Comparison of ENCODE assay signal across 8 cellular contexts in genomic region chr3:10783360-10784346, GRCh38. TPM values are rescaled to one million over a fixed set of nuclear protein-coding genes. Genes with fewer than 3 reads are reported as not detected.
DNase-seq lines count a peak whose midpoint lies in the region; ATAC-seq lines count a peak whose summit lies in the region.

No MANE protein-coding gene starts in this region.

- H3K27ac Mint-ChIP-seq in activated CD4-positive, alpha-beta memory T cell treated with anti-CD3 and anti-CD28 coated beads for 36 hours = no peak overlapping the region

- CTCF ChIA-PET in activated CD4-positive, alpha-beta memory T cell treated with anti-CD3 and anti-CD28 coated beads for 36 hours (lab: Charles Lee) = interaction anchor here (0.6 to 1.0 kb wide), 12 partner anchors 8 to 310 kb away, joined by 3 to 11 read pairs (median 3); no protein-coding TSS in a partner anchor

- intact Hi-C loops in activated CD4-positive, alpha-beta memory T cell treated with anti-CD3 and anti-CD28 coated beads for 36 hours (cut with micrococcal nuclease) = no loop called here

- no peaks in the 10 kb centered on the region for H3K9me3 Mint-ChIP-seq in activated CD4-positive, alpha-beta memory T cell treated with anti-CD3 and anti-CD28 coated beads for 36 hours

- DNase-seq in activated gamma-delta T cell treated with Interleukin-2 at 50 U/mL for 16 hours = peak; percentile 21
- DNase-seq in activated gamma-delta T cell (lab: John Stamatoyannopoulos, UW) = no peak
- peak; percentile 34 to 52 for DNase-seq in Kasumi-1 (lab: John Stamatoyannopoulos, UW)
- peak; percentile 31 for DNase-seq in activated CD4-positive, alpha-beta memory T cell treated with anti-CD3 and anti-CD28 coated beads for 36 hours
- DNase-seq in hippocampal formation (lab: John Stamatoyannopoulos, UW) = peak; percentile 5 to 6
- peak; percentile 47 for DNase-seq in stimulated activated CD4-positive, alpha-beta T cell treated with anti-CD3 and anti-CD28 coated beads, Interleukin-4, amount 100 ng/mL, for 24 hours

- no peaks in the 10 kb centered on the region for H3K4me1 Mint-ChIP-seq in activated CD4-positive, alpha-beta memory T cell treated with anti-CD3 and anti-CD28 coated beads for 36 hours (ENCODE audit: low read depth)

- H3K36me3 Mint-ChIP-seq in activated CD4-positive, alpha-beta memory T cell treated with anti-CD3 and anti-CD28 coated beads for 36 hours = no peaks in the 10 kb centered on the region

- POLR2A ChIA-PET in activated CD4-positive, alpha-beta memory T cell treated with anti-CD3 and anti-CD28 coated beads for 36 hours (lab: Charles Lee) = no interaction called here

- no peak overlapping the region for H3K4me3 Mint-ChIP-seq in activated CD4-positive, alpha-beta memory T cell treated with anti-CD3 and anti-CD28 coated beads for 36 hours

- no peak for ATAC-seq in GM18909 (IDR thresholded peaks at IDR 0.05; ENCODE audit: poor library complexity, unreplicated experiment)
- no peak for ATAC-seq in HG03025 (IDR thresholded peaks at IDR 0.05; ENCODE audit: low FRiP score, unreplicated experiment)

- H3K27me3 Mint-ChIP-seq in activated CD4-positive, alpha-beta memory T cell treated with anti-CD3 and anti-CD28 coated beads for 36 hours = peaks cover 30% of the 10 kb centered on the region

RNA-seq across cellular contexts. Expression of gene SLC6A11, which starts 32.4 kb away (rescaled TPM):
- total RNA-seq in activated CD4-positive, alpha-beta memory T cell treated with anti-CD3 and anti-CD28 coated beads for 36 hours = not detected
